ENCODE assay signal across 24 cellular contexts in genomic region chr2:47276061-47276460, GRCh38.
"Had no signal": no experiment of that assay in that cellular context is flagged by ENCODE, and none has a peak within 500 bp of the region (broad histone marks: within the 10 kb centered on the region; RNA-seq: fewer than 3 reads in every experiment).

No MANE protein-coding gene starts in this region.

- H3K4me3 Mint-ChIP-seq: effector memory CD8-positive, alpha-beta T cell; endodermal cell had no signal

- H3K36me3 ChIP-seq: colonic mucosa, esophagus muscularis mucosa, esophagus squamous epithelium, gastrocnemius medialis, gastroesophageal sphincter, heart left ventricle, heart right ventricle had no signal

- H3K9me3 ChIP-seq: colonic mucosa, esophagus muscularis mucosa, esophagus squamous epithelium, gastrocnemius medialis, gastroesophageal sphincter, heart left ventricle, heart right ventricle had no signal

- DNase-seq: colonic mucosa; cortex of kidney; dermis blood vessel endothelial cell; dorsolateral prefrontal cortex; effector CD4-positive, alpha-beta T cell; effector CD8-positive, alpha-beta T cell; effector memory CD4-positive, alpha-beta T cell; effector memory CD8-positive, alpha-beta T cell; endodermal cell; erythroblast; esophagus squamous epithelium; foreskin fibroblast; foreskin keratinocyte; foreskin melanocyte; gastrocnemius medialis; glutamatergic neuron; head of caudate nucleus; heart left ventricle; heart right ventricle had no signal

- H3K27ac ChIP-seq: colonic mucosa, epithelial cell of prostate, esophagus squamous epithelium, foreskin keratinocyte had no signal

- ATAC-seq: effector memory CD8-positive, alpha-beta T cell; esophagus mucosa; foreskin keratinocyte; gastrocnemius medialis; gastroesophageal sphincter; heart left ventricle; heart right ventricle had no signal

- H3K27me3 ChIP-seq: colonic mucosa, dorsolateral prefrontal cortex, esophagus muscularis mucosa, esophagus squamous epithelium, foreskin keratinocyte, gastrocnemius medialis, gastroesophageal sphincter, heart left ventricle, heart right ventricle had no signal

- H3K4me3 ChIP-seq: colonic mucosa, coronary artery, dorsolateral prefrontal cortex, esophagus muscularis mucosa, esophagus squamous epithelium, gastrocnemius medialis, gastroesophageal sphincter, heart left ventricle, heart right ventricle had no signal

- H3K9me3 Mint-ChIP-seq: effector memory CD8-positive, alpha-beta T cell had no signal

- H3K27ac Mint-ChIP-seq: effector memory CD8-positive, alpha-beta T cell; endodermal cell had no signal
